Comparison of ENCODE assay signal across 17 cellular contexts in genomic region chr2:100887713-100888112, GRCh38.
DNase-seq lines count a peak whose midpoint lies in the region; ATAC-seq and TF ChIP-seq lines count a peak whose summit lies in the region.
"Had no signal": no experiment of that assay in that cellular context is flagged by ENCODE, and none has a peak within 500 bp of the region (broad histone marks: within the 10 kb centered on the region; RNA-seq: fewer than 3 reads in every experiment).

No MANE protein-coding gene starts in this region.

- H3K36me3 ChIP-seq in esophagus muscularis mucosa (no peaks in the 10 kb centered on the region), rectal smooth muscle tissue (ENCODE audit: control insufficient read depth, insufficient read depth, low read length) (no peaks in the 10 kb centered on the region)

- no peak overlapping the region for H3K9ac ChIP-seq in rectal smooth muscle tissue (ENCODE audit: low read length)

- DNase-seq in EL (peak; percentile 8), RPMI7951 (ENCODE audit: low read depth) (peak; percentile 51), esophagus muscularis mucosa (ENCODE audit: extremely low spot score) (no peak), NCI-H1694 (lab: John Stamatoyannopoulos, UW) (no peak)
- DNase-seq in stimulated activated CD4-positive, alpha-beta T cell treated with anti-CD3 and anti-CD28 coated beads, Interleukin-4, amount 100 ng/mL, for 4 hours = no peak
- DNase-seq: activated CD4-positive, alpha-beta T cell treated with anti-CD3 and anti-CD28 coated beads for 48 hours; activated naive CD8-positive, alpha-beta T cell treated with anti-CD3 and anti-CD28 coated beads, Interleukin-2, amount 10 ng/mL, durations not matched to agents 7 days and 5 days; activated T-cell treated with anti-CD3 and anti-CD28 coated beads, Interleukin-2, amount 50 U/mL, for 48 hours; erythroblast; HCEC 1CT; Karpas-422; NCI-H187; NCI-H524 had no signal

- 38% methylated on average over 9 of the region's 9 CpGs for WGBS in esophagus muscularis mucosa

- no peak for TF ChIP-seq CTCF in esophagus muscularis mucosa (IDR thresholded peaks at IDR 0.05)

- no peak for TF ChIP-seq POLR2A in esophagus muscularis mucosa (IDR thresholded peaks at IDR 0.05; ENCODE audit: low read depth)

- H3K4me1 ChIP-seq in esophagus muscularis mucosa = peaks cover 36 to 44% (median 37%) of the 10 kb centered on the region in 4 donors
- H3K4me1 ChIP-seq in rectal smooth muscle tissue (ENCODE audit: control insufficient read depth, insufficient read depth, low read length) = peaks cover 6% of the 10 kb centered on the region

- H3K27me3 ChIP-seq in esophagus muscularis mucosa = no peaks in the 10 kb centered on the region
- no peaks in the 10 kb centered on the region for H3K27me3 ChIP-seq in rectal smooth muscle tissue (ENCODE audit: control insufficient read depth, insufficient read depth, low read length)

- no peak for TF ChIP-seq EP300 in esophagus muscularis mucosa (IDR thresholded peaks at IDR 0.05)

- no peaks in the 10 kb centered on the region for H3K9me3 ChIP-seq in esophagus muscularis mucosa

- H3K27ac ChIP-seq in esophagus muscularis mucosa (replicated peaks in 1 of 4) = peak overlapping the region in 3 of 4 donors; percentile 15 to 34 (median 28)
- peak overlapping the region; percentile 56 for H3K27ac ChIP-seq in rectal smooth muscle tissue (ENCODE audit: low read depth, low read length)

- H3K4me3 ChIP-seq in esophagus muscularis mucosa = no peak overlapping the region
- no peak overlapping the region for H3K4me3 ChIP-seq in rectal smooth muscle tissue (ENCODE audit: low read length)

- no peak for ATAC-seq in GM19035 (IDR thresholded peaks at IDR 0.05; ENCODE audit: unreplicated experiment)
- no peak for ATAC-seq in HG03521 (IDR thresholded peaks at IDR 0.05; ENCODE audit: unreplicated experiment)
- ATAC-seq: left lobe of liver had no signal

- intact Hi-C loops in esophagus muscularis mucosa (cut with DNase I) = no loop called here

Comparison
In these comparisons a context has a peak if more than half of its experiments do, and no peak if none do; other contexts are left out.
1. DNase-seq: peak in EL (single experiment) and RPMI7951 (single experiment); none in esophagus muscularis mucosa (single experiment), stimulated activated CD4-positive, alpha-beta T cell treated with anti-CD3 and anti-CD28 coated beads, Interleukin-4, amount 100 ng/mL, for 4 hours (0 of 2) and NCI-H1694 (single experiment).